In the genomic region with DNA sequence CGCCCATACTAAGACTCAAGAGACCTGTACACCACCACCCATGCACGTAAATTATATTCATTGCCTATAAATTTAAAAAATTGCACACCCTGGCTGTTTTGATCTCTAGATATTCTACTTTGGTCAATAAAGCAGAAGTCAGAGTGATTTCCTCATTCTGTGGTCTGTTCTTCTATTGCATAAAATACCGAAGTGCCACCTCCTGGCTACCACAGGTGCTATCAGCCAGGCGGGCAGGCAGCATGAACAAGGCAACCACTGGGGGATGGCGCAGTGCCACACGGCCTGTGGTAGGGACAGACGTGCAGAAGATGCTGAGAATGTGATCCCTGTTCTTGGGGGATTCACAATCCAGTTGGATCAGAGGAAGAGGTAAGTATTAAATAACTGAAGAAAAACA, we compare ENCODE assay signal across 8 cellular contexts.
DNase-seq lines count a peak whose midpoint lies in the region; ATAC-seq and TF ChIP-seq lines count a peak whose summit lies in the region.

No MANE protein-coding gene starts in this region.

- H3K36me3 ChIP-seq in OCI-LY3 (replicated peaks; ENCODE audit: low read depth, low read length): peaks cover 10% of the 10 kb centered on the region

- POLR2A ChIA-PET in CD4-positive, alpha-beta T cell (lab: Charles Lee): interaction anchor here (1.8 kb wide), 1 partner anchor 125 kb away, joined by 5 read pairs; no protein-coding TSS in a partner anchor

- CTCF ChIA-PET in CD4-positive, alpha-beta T cell (lab: Charles Lee): interaction anchor here (0.7 to 3.6 kb wide), 4 partner anchors 85 to 137 kb away, joined by 3 to 18 read pairs (median 4); no protein-coding TSS in a partner anchor

- H3K27me3 ChIP-seq in CD4-positive, alpha-beta T cell (ENCODE audit: control insufficient read depth, insufficient read depth, low read length): no peaks in the 10 kb centered on the region
- H3K27me3 ChIP-seq in OCI-LY3 (ENCODE audit: low read depth, low read length): no peaks in the 10 kb centered on the region

- peak; percentile 100 for ATAC-seq in CD4-positive, alpha-beta T cell (ENCODE audit: poor library complexity)
- ATAC-seq in GM21723 (IDR thresholded peaks at IDR 0.05; ENCODE audit: unreplicated experiment): peak; percentile 66

- H3K4me3 Mint-ChIP-seq in CD4-positive, alpha-beta T cell: no peak overlapping the region

- no peak overlapping the region for H2AFZ ChIP-seq in OCI-LY3 (ENCODE audit: low read depth, low read length)

- no peak overlapping the region for H3K27ac ChIP-seq in CD4-positive, alpha-beta T cell (ENCODE audit: low read depth, low read length)
- no peak overlapping the region for H3K27ac ChIP-seq in OCI-LY3 (ENCODE audit: low read length)

- H3K9ac ChIP-seq in OCI-LY3 (ENCODE audit: low read length): no peak overlapping the region

- peaks cover 8% of the 10 kb centered on the region for H3K4me1 ChIP-seq in OCI-LY3 (ENCODE audit: low read length)

- H4K20me1 ChIP-seq in OCI-LY3 (ENCODE audit: insufficient read depth, low read length): no peaks in the 10 kb centered on the region

- peak; percentile 83 for TF ChIP-seq CTCF in CD4-positive, alpha-beta T cell (IDR thresholded peaks at IDR 0.05)
- peak; percentile 86 for TF ChIP-seq CTCF in OCI-LY3 (IDR thresholded peaks at IDR 0.05; ENCODE audit: low read depth, low read length)

- peaks cover 6% of the 10 kb centered on the region for H3K4me1 Mint-ChIP-seq in CD4-positive, alpha-beta T cell (ENCODE audit: low read depth)

- no peak overlapping the region for H3K27ac Mint-ChIP-seq in CD4-positive, alpha-beta T cell

- intact Hi-C loops in CD4-positive, alpha-beta T cell (cut with DNase I, micrococcal nuclease): loop anchor here (1.0 to 5.0 kb wide), 5 partner anchors 82 to 147 kb away; no protein-coding TSS in a partner anchor

- no peak overlapping the region for H3K4me3 ChIP-seq in OCI-LY3 (ENCODE audit: low read length)

- H3K4me2 ChIP-seq in OCI-LY3 (ENCODE audit: low read length): peak overlapping the region; percentile 12; the same call in 1 of the 2 replicates

- no peaks in the 10 kb centered on the region for H3K9me3 ChIP-seq in CD4-positive, alpha-beta T cell (ENCODE audit: control insufficient read depth, low read length)
- no peaks in the 10 kb centered on the region for H3K9me3 ChIP-seq in OCI-LY3 (ENCODE audit: insufficient read depth, low read length)

- no peaks in the 10 kb centered on the region for H3K79me2 ChIP-seq in OCI-LY3 (ENCODE audit: low read length)

- no peaks in the 10 kb centered on the region for H3K9me3 Mint-ChIP-seq in CD4-positive, alpha-beta T cell

- no peaks in the 10 kb centered on the region for H3K36me3 Mint-ChIP-seq in CD4-positive, alpha-beta T cell (ENCODE audit: low read depth)

- H3K27me3 Mint-ChIP-seq in CD4-positive, alpha-beta T cell: no peaks in the 10 kb centered on the region

- DNase-seq in CD4-positive, alpha-beta T cell: peak; percentile 58 to 75 (median 68)
- DNase-seq in activated T-cell treated with anti-CD3 and anti-CD28 coated beads for 1 hour (ENCODE audit: low read depth) (peak; percentile 52), germinal center (ENCODE audit: low spot score) (peak; percentile 83), HCEC 1CT (no peak), NCI-H345 (lab: John Stamatoyannopoulos, UW) (no peak)
- peak; percentile 30 to 43 (median 32) for DNase-seq in stimulated activated CD4-positive, alpha-beta T cell treated with anti-CD3 and anti-CD28 coated beads, TNF-alpha, amount 100 ng/mL, for 1 hour (ENCODE audit: low read depth in 3 of 3, low spot score in 1 of 3)

Comparison
In these comparisons a context has a peak if more than half of its experiments do, and no peak if none do; other contexts are left out.
1. DNase-seq: peak in CD4-positive, alpha-beta T cell (10 of 10), activated T-cell treated with anti-CD3 and anti-CD28 coated beads for 1 hour (single experiment), germinal center (single experiment) and stimulated activated CD4-positive, alpha-beta T cell treated with anti-CD3 and anti-CD28 coated beads, TNF-alpha, amount 100 ng/mL, for 1 hour (3 of 3); none in HCEC 1CT (single experiment) and NCI-H345 (single experiment).